In genomic region chrX:1212532-1212931, GRCh38 we compare ENCODE assay signal across 9 cellular contexts. TPM values are rescaled to one million over a fixed set of nuclear protein-coding genes. Genes with fewer than 3 reads are reported as not detected.
DNase-seq lines count a peak whose midpoint lies in the region; ATAC-seq, FAIRE-seq and TF ChIP-seq lines count a peak whose summit lies in the region.
"Had no signal": no experiment of that assay in that cellular context is flagged by ENCODE, and none has a peak within 500 bp of the region (broad histone marks: within the 10 kb centered on the region; RNA-seq: fewer than 3 reads in every experiment).

Gene CRLF2 (minus strand): TSS chrX:1212649. CDS start chrX:1212634, 15 bp downstream.

- H3K9me3 ChIP-seq in breast epithelium = peaks cover 0 to 3% of the 10 kb centered on the region in 2 donors
- no peaks in the 10 kb centered on the region for H3K9me3 ChIP-seq in small intestine (ENCODE audit: control insufficient read depth, low read depth)

- CTCF ChIA-PET in MCF 10A (lab: Yijun Ruan, JAX) = no interaction called here

- peaks cover 7% of the 10 kb centered on the region for H3K4me1 Mint-ChIP-seq in MCF 10A (ENCODE audit: insufficient read depth, unreplicated experiment)
- peaks cover 3% of the 10 kb centered on the region for H3K4me1 Mint-ChIP-seq in type B pancreatic cell (ENCODE audit: unreplicated experiment)

- H3K27me3 ChIP-seq in breast epithelium (peaks cover 0 to 3% of the 10 kb centered on the region in 2 donors), small intestine (ENCODE audit: control insufficient read depth in 2 of 2, insufficient read depth in 2 of 2, low read length in 2 of 2) (no peaks in the 10 kb centered on the region)

- BruUV-seq in MCF 10A (replicated peaks; lab: Mats Ljungman, UMichigan) = no TSS peak

- H3K36me3 Mint-ChIP-seq in MCF 10A (ENCODE audit: insufficient read depth, unreplicated experiment) = no peaks in the 10 kb centered on the region
- H3K36me3 Mint-ChIP-seq in type B pancreatic cell = no peaks in the 10 kb centered on the region

- FAIRE-seq in small intestine (lab: Jason Lieb, UNC) = no peak
- FAIRE-seq: G401.6 had no signal

- no peak for TF ChIP-seq POLR2A in breast epithelium (IDR thresholded peaks at IDR 0.05)

- peaks cover 19% of the 10 kb centered on the region for H3K9me3 Mint-ChIP-seq in MCF 10A (ENCODE audit: unreplicated experiment)
- H3K9me3 Mint-ChIP-seq in type B pancreatic cell = no peaks in the 10 kb centered on the region

- DNase-seq in MCF 10A (ENCODE audit: unreplicated experiment) = peak; percentile 34
- no peak for DNase-seq in breast epithelium (ENCODE audit: low spot score in 2 of 2)
- DNase-seq in activated CD4-positive, alpha-beta T cell treated with anti-CD3 and anti-CD28 coated beads, Interleukin-2, amount 50 U/mL, for 1 hour = peak; percentile 13
- DNase-seq in type B pancreatic cell (ENCODE audit: extremely low spot score, unreplicated experiment) = no peak
- DNase-seq in small intestine = no peak
- DNase-seq in hypothalamus (lab: John Stamatoyannopoulos, UW) = no peak

- intact Hi-C loops in MCF 10A (cut with micrococcal nuclease) (no loop called here), breast epithelium (cut with DNase I; ENCODE audit: low total_unique reads) (no loop called here)

- no peaks in the 10 kb centered on the region for H3K27me3 Mint-ChIP-seq in MCF 10A (ENCODE audit: insufficient read depth, unreplicated experiment)
- H3K27me3 Mint-ChIP-seq in type B pancreatic cell = peaks cover 15% of the 10 kb centered on the region

- H3K36me3 ChIP-seq in breast epithelium = no peaks in the 10 kb centered on the region
- H3K36me3 ChIP-seq in small intestine (ENCODE audit: control insufficient read depth in 2 of 2, insufficient read depth in 2 of 2, low read length in 2 of 2) = no peaks in the 10 kb centered on the region

- H3K27ac ChIP-seq in breast epithelium (no peak within 1 kb of the TSS), small intestine (ENCODE audit: low read depth in 1 of 2, low read length in 1 of 2) (no peak within 1 kb of the TSS)

- TF ChIP-seq CTCF in MCF 10A (IDR thresholded peaks at IDR 0.05; ENCODE audit: unreplicated experiment) (no peak), breast epithelium (IDR thresholded peaks at IDR 0.05) (no peak), type B pancreatic cell (conservative IDR thresholded peaks at IDR 0.05) (no peak)

- H3K4me1 ChIP-seq in breast epithelium (no peaks in the 10 kb centered on the region), small intestine (ENCODE audit: control insufficient read depth in 2 of 2, insufficient read depth in 1 of 2, low read depth in 1 of 2, low read length in 1 of 2) (no peaks in the 10 kb centered on the region)

- no peak within 1 kb of the TSS for H3K27ac Mint-ChIP-seq in MCF 10A (ENCODE audit: low read depth, unreplicated experiment)
- H3K27ac Mint-ChIP-seq in type B pancreatic cell = peak within 1 kb of the TSS; percentile 55

- H3K4me3 Mint-ChIP-seq in MCF 10A (ENCODE audit: unreplicated experiment) (no peak within 1 kb of the TSS), type B pancreatic cell (no peak within 1 kb of the TSS)

- POLR2A ChIA-PET in MCF 10A (lab: Yijun Ruan, JAX) = no interaction called here

- peak; percentile 87 for ATAC-seq in HG03432 (IDR thresholded peaks at IDR 0.05; ENCODE audit: unreplicated experiment)
- ATAC-seq in HG02623 (IDR thresholded peaks at IDR 0.05; ENCODE audit: unreplicated experiment) = no peak

- WGBS in small intestine, 3 donors = 26 to 43% (median 35%) methylated on average over 5 of the region's 5 CpGs

- no peak within 1 kb of the TSS for H3K4me3 ChIP-seq in breast epithelium
- no peak within 1 kb of the TSS for H3K4me3 ChIP-seq in small intestine (ENCODE audit: low read depth in 1 of 2, low read length in 2 of 2)

RNA-seq across cellular contexts. Expression of gene CRLF2, which starts in this region (rescaled TPM):
- total RNA-seq in MCF 10A (2022) (not detected in 2 replicates), breast epithelium (under 1 TPM in 2 of 3 donors, not detected in 1; 0.88 to 0.96 TPM), type B pancreatic cell (ENCODE audit: low replicate concordance) (not detected in 2 replicates)
- under 1 TPM in 1 of 3 donors, not detected in 2; 0.33 TPM for polyA plus RNA-seq in small intestine

Comparison
In these comparisons a context has a peak if more than half of its experiments do, and no peak if none do; other contexts are left out.
1. Peak in DNase-seq in MCF 10A; RNA of the gene not detected or under 1 TPM.